8 cellular contexts compared by ENCODE assay signal in the genomic region with DNA sequence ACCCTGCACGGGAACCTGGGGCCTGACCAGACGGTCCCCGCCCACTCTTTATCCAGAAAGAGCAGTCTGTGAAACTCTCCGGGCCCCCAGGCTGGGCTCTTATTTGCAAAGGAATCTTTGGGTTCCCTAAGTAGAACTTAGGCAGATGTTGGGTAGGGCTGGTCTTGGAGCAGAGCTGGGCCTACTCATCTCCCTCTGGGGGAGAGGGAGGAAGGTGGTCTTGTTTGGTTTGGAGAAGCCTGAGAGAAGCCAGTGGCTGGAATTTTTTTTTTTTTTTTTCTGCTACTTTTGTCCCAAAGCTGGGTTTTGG. TPM values are rescaled to one million over a fixed set of nuclear protein-coding genes. Genes with fewer than 3 reads are reported as not detected.
DNase-seq lines count a peak whose midpoint lies in the region; ATAC-seq and TF ChIP-seq lines count a peak whose summit lies in the region.

No MANE protein-coding gene starts in this region.

- TF ChIP-seq CTCF in OCI-LY3 (IDR thresholded peaks at IDR 0.05; ENCODE audit: low read depth, low read length) (no peak), neural crest cell (conservative IDR thresholded peaks at IDR 0.05) (no peak)

- no peak for ATAC-seq in CD4-positive, CD25-positive, alpha-beta regulatory T cell (ENCODE audit: low read depth in 2 of 2)
- ATAC-seq in HG03571 (IDR thresholded peaks at IDR 0.05; ENCODE audit: unreplicated experiment) = no peak

- H3K4me1 ChIP-seq in CD4-positive, CD25-positive, alpha-beta regulatory T cell (ENCODE audit: control insufficient read depth, insufficient read depth, low read length, poor library complexity, severe bottlenecking) = peaks cover 84% of the 10 kb centered on the region
- H3K4me1 ChIP-seq in OCI-LY3 (ENCODE audit: low read length) (peaks cover 67% of the 10 kb centered on the region), endocrine pancreas (ENCODE audit: control insufficient read depth, insufficient read depth, low read length) (no peaks in the 10 kb centered on the region)

- H3K27me3 ChIP-seq in CD4-positive, CD25-positive, alpha-beta regulatory T cell (ENCODE audit: control insufficient read depth, insufficient read depth, low read length) = no peaks in the 10 kb centered on the region
- H3K27me3 ChIP-seq in OCI-LY3 (ENCODE audit: low read depth, low read length) = no peaks in the 10 kb centered on the region
- H3K27me3 ChIP-seq in endocrine pancreas (ENCODE audit: control insufficient read depth, insufficient read depth, low read length) = no peaks in the 10 kb centered on the region

- H3K4me1 Mint-ChIP-seq in CD4-positive, CD25-positive, alpha-beta regulatory T cell = peaks cover 40 to 73% (median 58%) of the 10 kb centered on the region in 4 donors
- H3K4me1 Mint-ChIP-seq in neural crest cell = peaks cover 62% of the 10 kb centered on the region

- peak overlapping the region; percentile 87 for H3K27ac ChIP-seq in CD4-positive, CD25-positive, alpha-beta regulatory T cell (ENCODE audit: insufficient read depth, low read length, poor library complexity, severe bottlenecking)
- peak overlapping the region; percentile 43 for H3K27ac ChIP-seq in OCI-LY3 (ENCODE audit: low read length)

- no peaks in the 10 kb centered on the region for H3K9me3 Mint-ChIP-seq in CD4-positive, CD25-positive, alpha-beta regulatory T cell
- no peaks in the 10 kb centered on the region for H3K9me3 Mint-ChIP-seq in neural crest cell

- H3K27me3 Mint-ChIP-seq in CD4-positive, CD25-positive, alpha-beta regulatory T cell = peaks cover 6% of the 10 kb centered on the region
- H3K27me3 Mint-ChIP-seq in neural crest cell (ENCODE audit: low read depth) = peaks cover 3% of the 10 kb centered on the region

- H3K4me3 ChIP-seq in CD4-positive, CD25-positive, alpha-beta regulatory T cell (ENCODE audit: low read depth, low read length) = peak overlapping the region; percentile 89
- H3K4me3 ChIP-seq in OCI-LY3 (ENCODE audit: low read length) (peak overlapping the region; percentile 82), endocrine pancreas (ENCODE audit: control insufficient read depth, insufficient read depth, low read length) (peak overlapping the region; percentile 26)

- H3K4me3 Mint-ChIP-seq in CD4-positive, CD25-positive, alpha-beta regulatory T cell = peak overlapping the region; percentile 95 to 97 (median 96)
- peak overlapping the region; percentile 89 for H3K4me3 Mint-ChIP-seq in neural crest cell

- DNase-seq in CD4-positive, CD25-positive, alpha-beta regulatory T cell = no peak
- DNase-seq in neural crest cell (ENCODE audit: low read depth, low spot score) = no peak
- no peak for DNase-seq in stimulated activated naive CD4-positive, alpha-beta T cell treated with Interleukin-2 at 50 U/mL for 16 hours (lab: John Stamatoyannopoulos, UW)
- no peak for DNase-seq in stimulated activated CD8-positive, alpha-beta memory T cell treated with anti-CD3 and anti-CD28 coated beads, Interleukin-4, amount 100 ng/mL, for 48 hours
- no peak for DNase-seq in activated CD4-positive, alpha-beta T cell treated with anti-CD3 and anti-CD28 coated beads for 4 hours

- H4K20me1 ChIP-seq in OCI-LY3 (ENCODE audit: insufficient read depth, low read length) = peaks cover 50% of the 10 kb centered on the region

- H3K9ac ChIP-seq in OCI-LY3 (ENCODE audit: low read length) (peak overlapping the region; percentile 81), endocrine pancreas (ENCODE audit: control insufficient read depth, insufficient read depth, low read length) (peak overlapping the region; percentile 49)

- no peaks in the 10 kb centered on the region for H3K9me3 ChIP-seq in CD4-positive, CD25-positive, alpha-beta regulatory T cell (ENCODE audit: control insufficient read depth in 2 of 2, low read length in 2 of 2)
- H3K9me3 ChIP-seq in OCI-LY3 (ENCODE audit: insufficient read depth, low read length) (no peaks in the 10 kb centered on the region), endocrine pancreas (ENCODE audit: control insufficient read depth, low read length) (no peaks in the 10 kb centered on the region)

- peaks cover 5% of the 10 kb centered on the region for H3K36me3 Mint-ChIP-seq in CD4-positive, CD25-positive, alpha-beta regulatory T cell
- no peaks in the 10 kb centered on the region for H3K36me3 Mint-ChIP-seq in neural crest cell (ENCODE audit: low read depth)

- H3K4me2 ChIP-seq in OCI-LY3 (ENCODE audit: low read length) = peak overlapping the region; percentile 93

- H3K79me2 ChIP-seq in OCI-LY3 (ENCODE audit: low read length) = peaks cover 58% of the 10 kb centered on the region

- H3K36me3 ChIP-seq in CD4-positive, CD25-positive, alpha-beta regulatory T cell (ENCODE audit: control insufficient read depth, insufficient read depth, low read length) = no peaks in the 10 kb centered on the region
- H3K36me3 ChIP-seq in OCI-LY3 (replicated peaks; ENCODE audit: low read depth, low read length) (no peaks in the 10 kb centered on the region), endocrine pancreas (ENCODE audit: control insufficient read depth, insufficient read depth, low read length) (no peaks in the 10 kb centered on the region)

- H3K27ac Mint-ChIP-seq in CD4-positive, CD25-positive, alpha-beta regulatory T cell = peak overlapping the region; percentile 92 to 100 (median 94)
- H3K27ac Mint-ChIP-seq in neural crest cell (ENCODE audit: unreplicated experiment) = peak overlapping the region; percentile 93

- no peak overlapping the region for H2AFZ ChIP-seq in OCI-LY3 (ENCODE audit: low read depth, low read length)

RNA-seq across cellular contexts. Expression of gene PLCG1, which starts 0.8 kb away (rescaled TPM):
- total RNA-seq in CD4-positive, CD25-positive, alpha-beta regulatory T cell = 540 TPM
- polyA plus RNA-seq in CD4-positive, CD25-positive, alpha-beta regulatory T cell = 10 to 100 TPM; 30.4 to 36.1 (median 33.0) TPM
- 297 and 320 TPM in 2 replicates for total RNA-seq in neural crest cell

Comparison
In these comparisons a context has a peak if more than half of its experiments do, and no peak if none do; other contexts are left out.
1. H3K4me3 ChIP-seq: peak in every context shown above with its lines; median percentile 89 in CD4-positive, CD25-positive, alpha-beta regulatory T cell; 82 in OCI-LY3; 26 in endocrine pancreas.